In the genomic region with DNA sequence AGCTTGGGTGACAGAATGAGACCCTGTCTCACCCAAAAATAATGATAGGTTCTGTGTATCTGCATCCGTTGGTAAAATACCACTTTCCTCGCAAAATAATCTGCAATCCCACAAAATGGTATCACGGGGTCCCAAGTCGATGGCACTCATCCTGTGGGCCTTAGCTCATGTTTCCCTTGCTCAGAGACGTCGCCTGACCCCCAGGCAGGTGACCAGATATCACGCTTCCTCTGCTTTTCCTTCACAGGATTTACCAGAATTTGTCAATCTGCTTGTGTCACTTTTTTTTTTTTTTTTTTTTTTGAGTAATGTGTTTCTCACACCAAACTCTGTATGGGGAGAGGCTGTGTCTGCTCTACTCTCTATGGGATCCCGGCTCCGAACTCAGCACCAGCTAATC, we compare ENCODE assay signal across 1 cellular context.
TF ChIP-seq lines count a peak whose summit lies in the region.

No MANE protein-coding gene starts in this region.

TF ChIP-seq in IMR-90, 13 proteins besides CTCF, POLR2A, EP300 and RAD21:
- TF ChIP-seq MAZ (IDR thresholded peaks at IDR 0.05; ENCODE audit: borderline replicate concordance, low read depth, low read length) (no peak), CEBPB (IDR thresholded peaks at IDR 0.05; ENCODE audit: low read depth, low read length) (no peak), SMC3 (IDR thresholded peaks at IDR 0.05; ENCODE audit: low read depth, low read length) (no peak), BHLHE40 (IDR thresholded peaks at IDR 0.05; ENCODE audit: low read depth, low read length) (no peak), MAFK (IDR thresholded peaks at IDR 0.05; ENCODE audit: low read depth, low read length) (no peak), RFX5 (IDR thresholded peaks at IDR 0.05; ENCODE audit: low read depth, low read length) (no peak), CHD1 (IDR thresholded peaks at IDR 0.05; ENCODE audit: low read depth, low read length) (no peak), NFE2L2 (IDR thresholded peaks at IDR 0.05; ENCODE audit: low read depth, low read length) (no peak), FOS (IDR thresholded peaks at IDR 0.05; ENCODE audit: low read depth, low read length) (no peak), ELK1 (IDR thresholded peaks at IDR 0.05; ENCODE audit: borderline replicate concordance, low read depth, low read length) (no peak), MXI1 (IDR thresholded peaks at IDR 0.05; ENCODE audit: borderline replicate concordance, low read depth, low read length) (no peak), RCOR1 (IDR thresholded peaks at IDR 0.05; ENCODE audit: insufficient replicate concordance, low read length) (no peak), USF2 (IDR thresholded peaks at IDR 0.05; ENCODE audit: low read depth, low read length) (no peak)
